19 cellular contexts compared by ENCODE assay signal in the genomic region with DNA sequence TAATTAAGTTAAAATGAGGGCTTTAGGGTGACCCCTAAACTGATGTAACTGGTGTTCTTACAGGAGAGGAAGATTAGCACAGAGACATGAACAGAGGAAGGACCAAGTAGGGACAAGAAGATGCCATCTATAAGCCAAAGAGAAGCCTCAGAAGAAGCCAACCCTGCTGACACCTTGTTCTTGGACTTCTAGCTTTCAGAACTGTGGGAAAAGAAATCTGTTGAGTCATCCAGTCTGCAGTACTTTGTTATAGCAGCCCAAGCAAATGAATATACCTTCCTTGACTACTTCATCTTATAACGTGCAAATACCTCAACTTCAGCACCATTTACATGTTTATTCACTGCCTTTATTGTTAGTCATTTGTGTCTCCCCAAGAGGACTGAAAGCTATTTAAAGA. TPM values are rescaled to one million over a fixed set of nuclear protein-coding genes. Genes with fewer than 3 reads are reported as not detected.
DNase-seq lines count a peak whose midpoint lies in the region; ATAC-seq and TF ChIP-seq lines count a peak whose summit lies in the region.
"Had no signal": no experiment of that assay in that cellular context is flagged by ENCODE, and none has a peak within 500 bp of the region (broad histone marks: within the 10 kb centered on the region; RNA-seq: fewer than 3 reads in every experiment).

No MANE protein-coding gene starts in this region.

- H3K4me3 Mint-ChIP-seq in stimulated activated naive CD8-positive, alpha-beta T cell treated with anti-CD3 and anti-CD28 coated beads, Interleukin-15, Interleukin-2, amounts not matched to agents 100 ng/mL and 50 ng/mL, for 24 hours, result peak overlapping the region; percentile 28
- H3K4me3 Mint-ChIP-seq: HFFc6 had no signal

- H3K27me3 ChIP-seq in esophagus muscularis mucosa (no peaks in the 10 kb centered on the region), spleen (replicated peaks in 1 of 7) (peaks cover 0 to 9% (median 0%) of the 10 kb centered on the region in 7 donors), left ventricle myocardium inferior (ENCODE audit: low read depth) (no peaks in the 10 kb centered on the region)

- no peak for TF ChIP-seq CTCF in OCI-LY7 (conservative IDR thresholded peaks at IDR 0.05; ENCODE audit: low read length)
- no peak for TF ChIP-seq CTCF in esophagus muscularis mucosa (IDR thresholded peaks at IDR 0.05)
- no peak for TF ChIP-seq CTCF in spleen (IDR thresholded peaks at IDR 0.05 in 8 of 11, conservative IDR thresholded peaks at IDR 0.05 in 3 of 11)
- TF ChIP-seq CTCF in left ventricle myocardium inferior (IDR thresholded peaks at IDR 0.05; ENCODE audit: borderline replicate concordance), result no peak

- 95% methylated on average over 1 of the region's 1 CpG for WGBS in esophagus muscularis mucosa
- whole genome bisulfite sequencing in spleen, 5 donors, result 82 to 93% (median 92%) methylated on average over 1 of the region's 1 CpG

- H3K9me3 Mint-ChIP-seq in stimulated activated naive CD8-positive, alpha-beta T cell treated with anti-CD3 and anti-CD28 coated beads, Interleukin-15, Interleukin-2, amounts not matched to agents 100 ng/mL and 50 ng/mL, for 24 hours, result no peaks in the 10 kb centered on the region
- H3K9me3 Mint-ChIP-seq: HFFc6 had no signal

- peaks cover 7% of the 10 kb centered on the region; the same call in 1 of the 2 replicates for H3K79me2 ChIP-seq in OCI-LY7 (ENCODE audit: insufficient read depth, low read depth, low read length)

- H3K27me3 Mint-ChIP-seq in stimulated activated naive CD8-positive, alpha-beta T cell treated with anti-CD3 and anti-CD28 coated beads, Interleukin-15, Interleukin-2, amounts not matched to agents 100 ng/mL and 50 ng/mL, for 24 hours, result no peaks in the 10 kb centered on the region

- peaks cover 33% of the 10 kb centered on the region for H3K4me1 ChIP-seq in OCI-LY7 (ENCODE audit: insufficient read depth, low read length, poor library complexity, severe bottlenecking)
- H3K4me1 ChIP-seq in esophagus muscularis mucosa, result peaks cover 10 to 21% (median 18%) of the 10 kb centered on the region in 4 donors
- H3K4me1 ChIP-seq in spleen, result peaks cover 5 to 45% (median 29%) of the 10 kb centered on the region in 6 donors
- peaks cover 38% of the 10 kb centered on the region for H3K4me1 ChIP-seq in left ventricle myocardium inferior

- H3K4me3 ChIP-seq in OCI-LY7 (ENCODE audit: low read depth, low read length, poor library complexity, severe bottlenecking), result no peak overlapping the region
- no peak overlapping the region for H3K4me3 ChIP-seq in esophagus muscularis mucosa
- H3K4me3 ChIP-seq in spleen, result no peak overlapping the region
- no peak overlapping the region for H3K4me3 ChIP-seq in left ventricle myocardium inferior

- H3K27ac ChIP-seq in OCI-LY7 (ENCODE audit: low read depth, low read length, poor library complexity, severe bottlenecking) (no peak overlapping the region), esophagus muscularis mucosa (replicated peaks in 1 of 4) (no peak overlapping the region), spleen (no peak overlapping the region), left ventricle myocardium inferior (replicated peaks) (no peak overlapping the region)

- CTCF ChIA-PET in OCI-LY7 (lab: Charles Lee; ENCODE audit: unreplicated experiment), result interaction anchor here (0.6 to 1.6 kb wide), 2 partner anchors 111 to 142 kb away, joined by 4 read pairs; no protein-coding TSS in a partner anchor

- no peak overlapping the region for H2AFZ ChIP-seq in OCI-LY7 (ENCODE audit: low read length)

- POLR2A ChIA-PET in OCI-LY7 (lab: Charles Lee), result interaction anchor here (1.2 kb wide), 1 partner anchor 10 kb away, joined by 3 read pairs; no protein-coding TSS in a partner anchor

- no peak for DNase-seq in stimulated activated naive CD8-positive, alpha-beta T cell treated with anti-CD3 and anti-CD28 coated beads, Interleukin-15, Interleukin-2, amounts not matched to agents 100 U/mL and 50 U/mL, for 24 hours
- DNase-seq in OCI-LY7 (ENCODE audit: low spot score) (no peak), esophagus muscularis mucosa (ENCODE audit: extremely low spot score) (peak; percentile 17), spleen (no peak), left ventricle myocardium inferior (no peak)
- no peak for DNase-seq in activated effector memory CD4-positive, alpha-beta T cell treated with anti-CD3 and anti-CD28 coated beads, Interleukin-2, amount 50 U/mL, for 16 hours
- DNase-seq in activated CD8-positive, alpha-beta memory T cell treated with anti-CD3 and anti-CD28 coated beads, Interleukin-2, amount 50 U/mL, for 4 hours, result no peak
- DNase-seq: AML-193, DMS79 treated with DMSO at 0.1 percent for 48 hours, GF-D8, HFFc6, NCI-H1092, NCI-H1694, NCI-H2107, NCI-H345, NCI-H69, Right ventricle myocardium superior had no signal

- H3K36me3 ChIP-seq in OCI-LY7 (ENCODE audit: insufficient read depth, low read length), result peaks cover 27% of the 10 kb centered on the region
- peaks cover 0 to 12% (median 6%) of the 10 kb centered on the region in 4 donors for H3K36me3 ChIP-seq in esophagus muscularis mucosa
- H3K36me3 ChIP-seq in spleen, result peaks cover 0 to 14% (median 2%) of the 10 kb centered on the region in 6 donors
- peaks cover 3% of the 10 kb centered on the region for H3K36me3 ChIP-seq in left ventricle myocardium inferior

- intact Hi-C loops in OCI-LY7 (cut with micrococcal nuclease; ENCODE audit: unreplicated experiment), result loop anchor here (5.0 kb wide), 1 partner anchor 79 kb away; no protein-coding TSS in a partner anchor
- intact Hi-C loops in esophagus muscularis mucosa (cut with DNase I), result loop anchor here (5.0 kb wide), 3 partner anchors 54 to 111 kb away; a partner anchor contains a TSS
- intact Hi-C loops in spleen (cut with DNase I; ENCODE audit: low total_unique reads), result loop anchor here (5.0 to 10.0 kb wide), 2 partner anchors 52 to 111 kb away; a partner anchor contains a TSS
- intact Hi-C loops in left ventricle myocardium inferior (cut with micrococcal nuclease), result loop anchor here (10.0 kb wide), 1 partner anchor 98 kb away; no protein-coding TSS in a partner anchor

- H3K4me2 ChIP-seq in OCI-LY7 (ENCODE audit: low read length), result peak overlapping the region; percentile 49; the same call in 1 of the 2 replicates

- peaks cover 52% of the 10 kb centered on the region for H3K36me3 Mint-ChIP-seq in stimulated activated naive CD8-positive, alpha-beta T cell treated with anti-CD3 and anti-CD28 coated beads, Interleukin-15, Interleukin-2, amounts not matched to agents 100 ng/mL and 50 ng/mL, for 24 hours (ENCODE audit: low read depth)

- TF ChIP-seq EP300 in esophagus muscularis mucosa (IDR thresholded peaks at IDR 0.05), result no peak

- peak overlapping the region; percentile 79 for H3K27ac Mint-ChIP-seq in stimulated activated naive CD8-positive, alpha-beta T cell treated with anti-CD3 and anti-CD28 coated beads, Interleukin-15, Interleukin-2, amounts not matched to agents 100 ng/mL and 50 ng/mL, for 24 hours
- H3K27ac Mint-ChIP-seq: HFFc6 had no signal

- H3K9me2 ChIP-seq in OCI-LY7 (ENCODE audit: insufficient read depth, low read length), result no peaks in the 10 kb centered on the region

- BruUV-seq in OCI-LY7 (replicated peaks; lab: Mats Ljungman, UMichigan), result no TSS peak

- TF ChIP-seq POLR2A in esophagus muscularis mucosa (IDR thresholded peaks at IDR 0.05; ENCODE audit: low read depth) (no peak), spleen (IDR thresholded peaks at IDR 0.05) (no peak)

- H4K20me1 ChIP-seq in OCI-LY7 (ENCODE audit: insufficient read depth, low read length), result no peaks in the 10 kb centered on the region

- ATAC-seq in stimulated activated naive CD8-positive, alpha-beta T cell treated with anti-CD3 and anti-CD28 coated beads, Interleukin-15, Interleukin-2, amounts not matched to agents 100 U/mL and 50 U/mL, for 24 hours, result no peak
- ATAC-seq: Panc1 had no signal

- no peaks in the 10 kb centered on the region for H3K9me3 ChIP-seq in OCI-LY7 (ENCODE audit: low read length)
- H3K9me3 ChIP-seq in esophagus muscularis mucosa, result no peaks in the 10 kb centered on the region
- no peaks in the 10 kb centered on the region for H3K9me3 ChIP-seq in spleen
- H3K9me3 ChIP-seq in left ventricle myocardium inferior (replicated peaks), result no peaks in the 10 kb centered on the region

- H3K4me1 Mint-ChIP-seq in stimulated activated naive CD8-positive, alpha-beta T cell treated with anti-CD3 and anti-CD28 coated beads, Interleukin-15, Interleukin-2, amounts not matched to agents 100 ng/mL and 50 ng/mL, for 24 hours (ENCODE audit: low read depth), result peaks cover 77% of the 10 kb centered on the region

RNA-seq across cellular contexts. Expression of a gene that starts 3.4 kb away (rescaled TPM):
- 10.0 and 12.4 TPM in 2 replicates for total RNA-seq in OCI-LY7 (2014; rRNA removed; shearing (Covaris generic))
- 19.6 and 22.6 TPM in 2 replicates for total RNA-seq in OCI-LY7 (2022)
- 10 to 100 TPM in 1 of 4 donors, 1 to 10 TPM in 3; 5.9 to 15.1 (median 9.2) TPM for total RNA-seq in esophagus muscularis mucosa
- 10 to 100 TPM; 10.6 to 21.7 (median 16.2) TPM for total RNA-seq in spleen
- polyA plus RNA-seq in spleen, result 1 to 10 TPM; 1.9 to 3.0 (median 1.9) TPM
- 4.9 TPM for total RNA-seq in left ventricle myocardium inferior

RNA-seq across cellular contexts. Expression of a gene that starts 52.9 kb away (rescaled TPM):
- total RNA-seq in OCI-LY7 (2014; rRNA removed; shearing (Covaris generic)), result 3.4 and 4.5 TPM in 2 replicates
- 5.9 and 8.9 TPM in 2 replicates for total RNA-seq in OCI-LY7 (2022)
- total RNA-seq in esophagus muscularis mucosa, result 10 to 100 TPM; 11.6 to 25.3 (median 18.9) TPM
- total RNA-seq in spleen, result 100 to 1,000 TPM in 4 of 7 donors, 10 to 100 TPM in 3; 74.0 to 163 (median 105) TPM
- polyA plus RNA-seq in spleen, result 10 to 100 TPM; 12.9 to 30.3 (median 18.0) TPM
- 5.9 TPM for total RNA-seq in left ventricle myocardium inferior
